8 cellular contexts compared by ENCODE assay signal in genomic region chr5:84088996-84089395, GRCh38.
DNase-seq lines count a peak whose midpoint lies in the region; ATAC-seq and TF ChIP-seq lines count a peak whose summit lies in the region.

No MANE protein-coding gene starts in this region.

- H3K9ac ChIP-seq in PC-3 (ENCODE audit: low read length): no peak overlapping the region

- no peaks in the 10 kb centered on the region for H3K36me3 ChIP-seq in PC-3 (ENCODE audit: low read depth, low read length)

- no peaks in the 10 kb centered on the region for H3K9me2 ChIP-seq in PC-3 (replicated peaks; ENCODE audit: low read length)

- no peak overlapping the region for H3K27ac ChIP-seq in PC-3 (ENCODE audit: low read length)

- no peak overlapping the region for H3K4me2 ChIP-seq in PC-3 (ENCODE audit: low read length)

- H3F3A ChIP-seq in PC-3 (ENCODE audit: low read length, unreplicated experiment): no peaks in the 10 kb centered on the region

- TF ChIP-seq CTCF in PC-3 (conservative IDR thresholded peaks at IDR 0.05; ENCODE audit: low read depth, low read length): peak; percentile 72

- CTCF ChIA-PET in PC-3 (lab: Charles Lee): no interaction called here

- intact Hi-C loops in PC-3 (cut with micrococcal nuclease): loop anchor here (1.0 kb wide), 1 partner anchor 166 kb away; no protein-coding TSS in a partner anchor

- no peaks in the 10 kb centered on the region for H3K9me3 ChIP-seq in PC-3 (ENCODE audit: low read length)

- no peaks in the 10 kb centered on the region for H4K20me1 ChIP-seq in PC-3 (ENCODE audit: low read length)

- no peak overlapping the region for H3K4me3 ChIP-seq in PC-3 (ENCODE audit: low read length)

- 0 out of 2 replicates have a peak, but pooled peaks have one; percentile 31 for ATAC-seq in PC-3
- no peak for ATAC-seq in HG02840 (IDR thresholded peaks at IDR 0.05; ENCODE audit: low FRiP score, unreplicated experiment)
- no peak for ATAC-seq in HG03097 (IDR thresholded peaks at IDR 0.05; ENCODE audit: low FRiP score, unreplicated experiment)

- no peaks in the 10 kb centered on the region for H3K27me3 ChIP-seq in PC-3 (ENCODE audit: low read length)

- DNase-seq in Ammon's horn (ENCODE audit: low spot score): peak; percentile 21
- peak; percentile 48 for DNase-seq in H4 (ENCODE audit: low spot score)
- DNase-seq in PC-3: peak; percentile 63
- peak; percentile 37 for DNase-seq in foreskin melanocyte
- DNase-seq in NCI-H1105 treated with DMSO at 0.1 percent for 48 hours (lab: John Stamatoyannopoulos, UW): no peak
- no peak for DNase-seq in stimulated activated CD4-positive, alpha-beta T cell treated with anti-CD3 and anti-CD28 coated beads, Interleukin-2, amount 100 ng/mL, for 48 hours

- no TSS peak for BruUV-seq in PC-3 (replicated peaks; lab: Mats Ljungman, UMichigan)

- POLR2A ChIA-PET in PC-3 (lab: Charles Lee; ENCODE audit: unreplicated experiment): no interaction called here

- H3K4me1 ChIP-seq in PC-3 (ENCODE audit: insufficient read depth, low read length): peaks cover 21% of the 10 kb centered on the region

- H2AFZ ChIP-seq in PC-3 (ENCODE audit: low read length): no peak overlapping the region

- H3K79me2 ChIP-seq in PC-3 (ENCODE audit: low read length): no peaks in the 10 kb centered on the region

Comparison
In these comparisons a context has a peak if more than half of its experiments do, and no peak if none do; other contexts are left out.
1. DNase-seq: peak in Ammon's horn (single experiment), H4 (single experiment), PC-3 (single experiment) and foreskin melanocyte (single experiment); none in NCI-H1105 treated with DMSO at 0.1 percent for 48 hours (single experiment) and stimulated activated CD4-positive, alpha-beta T cell treated with anti-CD3 and anti-CD28 coated beads, Interleukin-2, amount 100 ng/mL, for 48 hours (0 of 2).